Comparison of ENCODE assay signal across 8 cellular contexts in the genomic region with DNA sequence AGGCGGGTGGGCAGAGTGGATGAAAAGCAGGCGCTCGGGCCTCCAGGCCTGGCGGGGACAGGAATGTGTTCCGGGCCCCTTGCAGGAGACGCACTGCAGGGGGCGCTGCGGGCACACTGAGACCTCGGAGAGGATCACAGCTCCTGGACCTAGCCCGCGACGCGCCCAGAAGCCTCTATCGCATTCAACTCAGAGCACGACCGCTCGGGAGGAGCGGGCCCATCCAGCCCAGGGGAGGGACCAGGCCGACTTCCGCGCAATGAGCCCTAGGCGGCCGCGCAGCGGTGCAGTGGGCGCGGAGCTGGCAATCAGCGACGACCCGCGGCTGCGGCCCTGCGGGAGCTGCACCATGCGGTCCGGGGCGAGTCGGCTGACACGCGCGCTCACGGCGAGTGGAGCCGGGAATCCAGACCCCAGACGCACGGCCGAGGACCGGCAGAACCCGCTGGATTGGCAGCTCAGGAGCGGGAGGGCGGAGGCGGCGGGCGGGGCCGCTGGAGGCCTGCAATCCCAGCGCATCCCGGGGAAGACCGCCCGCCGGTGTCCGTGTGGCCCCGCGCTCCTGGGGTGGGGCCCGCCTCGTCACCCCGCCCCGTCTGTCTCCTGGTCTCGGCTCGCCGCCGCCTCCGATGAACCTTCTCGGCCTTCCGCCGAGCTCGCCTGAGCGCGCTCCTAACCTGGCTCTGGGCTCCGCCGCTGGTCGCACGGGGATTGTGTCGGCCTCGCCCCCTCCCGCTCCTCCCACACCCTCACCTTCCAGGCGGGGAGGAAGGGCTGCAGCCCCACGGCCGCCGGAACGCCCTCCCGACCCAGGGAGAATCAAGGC. TPM values are rescaled to one million over a fixed set of nuclear protein-coding genes. Genes with fewer than 3 reads are reported as not detected.
DNase-seq lines count a peak whose midpoint lies in the region; ATAC-seq and TF ChIP-seq lines count a peak whose summit lies in the region.

No MANE protein-coding gene starts in this region.

- H3K9me3 ChIP-seq in OCI-LY7 (ENCODE audit: low read length) (no peaks in the 10 kb centered on the region), mucosa of rectum (ENCODE audit: control insufficient read depth in 2 of 2, low read length in 2 of 2) (no peaks in the 10 kb centered on the region)

- no peaks in the 10 kb centered on the region for H3K27me3 ChIP-seq in mucosa of rectum (ENCODE audit: control insufficient read depth in 2 of 2, insufficient read depth in 2 of 2, low read length in 2 of 2)

- DNase-seq in DMS53 treated with DMSO at 0.1 percent for 48 hours (lab: John Stamatoyannopoulos, UW; ENCODE audit: unreplicated experiment) (peak; percentile 92), OCI-LY7 (ENCODE audit: low spot score) (peak; percentile 99), activated T-cell treated with anti-CD3 and anti-CD28 coated beads for 4 hours (peak; percentile 90), erythroblast (lab: John Stamatoyannopoulos, UW) (peak; percentile 90 to 92)
- peak; percentile 80 to 93 for DNase-seq in stimulated activated CD8-positive, alpha-beta memory T cell treated with anti-CD3 and anti-CD28 coated beads, Interleukin-4, amount 100 ng/mL, for 4 hours (ENCODE audit: low read depth in 2 of 2, low spot score in 1 of 2)

- no TSS peak for BruUV-seq in OCI-LY7 (replicated peaks; lab: Mats Ljungman, UMichigan)

- H4K20me1 ChIP-seq in OCI-LY7 (ENCODE audit: insufficient read depth, low read length), result no peaks in the 10 kb centered on the region

- peak; percentile 87 for ATAC-seq in GM21576 (IDR thresholded peaks at IDR 0.05; ENCODE audit: unreplicated experiment)

- peak overlapping the region; percentile 68 to 70 for H3K9ac ChIP-seq in mucosa of rectum (ENCODE audit: low read depth in 1 of 2, low read length in 2 of 2)

- no peaks in the 10 kb centered on the region for H3K9me2 ChIP-seq in OCI-LY7 (ENCODE audit: insufficient read depth, low read length)

- TF ChIP-seq POLR2A in erythroblast (IDR thresholded peaks at IDR 0.05; ENCODE audit: low read length), result no peak

- no peaks in the 10 kb centered on the region; the same call in 1 of the 2 replicates for H3K79me2 ChIP-seq in OCI-LY7 (ENCODE audit: insufficient read depth, low read depth, low read length)

- H3K4me1 ChIP-seq in OCI-LY7 (ENCODE audit: insufficient read depth, low read length, poor library complexity, severe bottlenecking) (peaks cover 69% of the 10 kb centered on the region), mucosa of rectum (ENCODE audit: control insufficient read depth in 2 of 2, insufficient read depth in 2 of 2, low read length in 2 of 2) (peaks cover 9 to 16% of the 10 kb centered on the region in 2 donors)

- peaks cover 1% of the 10 kb centered on the region for H3K36me3 Mint-ChIP-seq in IgD-negative memory B cell

- H3K27ac ChIP-seq in OCI-LY7 (ENCODE audit: low read depth, low read length, poor library complexity, severe bottlenecking) (peak overlapping the region; percentile 81), mucosa of rectum (ENCODE audit: low read depth in 2 of 2, low read length in 2 of 2) (peak overlapping the region; percentile 83 to 88)

- peaks cover 9% of the 10 kb centered on the region for H3K27me3 Mint-ChIP-seq in IgD-negative memory B cell

- no peaks in the 10 kb centered on the region for H3K9me3 Mint-ChIP-seq in IgD-negative memory B cell

- peak; percentile 90 for TF ChIP-seq CTCF in OCI-LY7 (conservative IDR thresholded peaks at IDR 0.05; ENCODE audit: low read length)

- CTCF ChIA-PET in OCI-LY7 (lab: Charles Lee; ENCODE audit: unreplicated experiment), result interaction anchor here (0.9 to 2.6 kb wide), 7 partner anchors 9 to 184 kb away, joined by 3 to 13 read pairs (median 6); no protein-coding TSS in a partner anchor

- peak overlapping the region; percentile 88 for H3K4me2 ChIP-seq in OCI-LY7 (ENCODE audit: low read length)

- H3K36me3 ChIP-seq in OCI-LY7 (ENCODE audit: insufficient read depth, low read length) (no peaks in the 10 kb centered on the region), mucosa of rectum (ENCODE audit: control insufficient read depth in 2 of 2, insufficient read depth in 2 of 2, low read length in 2 of 2) (no peaks in the 10 kb centered on the region)

- peaks cover 5 to 9% (median 8%) of the 10 kb centered on the region in 3 donors for H3K4me1 Mint-ChIP-seq in IgD-negative memory B cell

- intact Hi-C loops in OCI-LY7 (cut with micrococcal nuclease; ENCODE audit: unreplicated experiment), result loop anchor here (1.0 to 10.0 kb wide), 6 partner anchors 8 to 695 kb away; partner anchors contain the start of genes GLUD1, SHLD2 and WAPL

- H3K4me3 Mint-ChIP-seq in IgD-negative memory B cell, result peak overlapping the region; percentile 89 to 95 (median 94)

- H3K4me3 ChIP-seq in OCI-LY7 (ENCODE audit: low read depth, low read length, poor library complexity, severe bottlenecking) (peak overlapping the region; percentile 82), mucosa of rectum (ENCODE audit: low read length in 2 of 2) (peak overlapping the region; percentile 72 to 79)

- H2AFZ ChIP-seq in OCI-LY7 (ENCODE audit: low read length), result peak overlapping the region; percentile 74

- H3K27ac Mint-ChIP-seq in IgD-negative memory B cell, result peak overlapping the region; percentile 46 to 84 (median 50)

- POLR2A ChIA-PET in OCI-LY7 (lab: Charles Lee), result interaction anchor here (0.6 to 7.2 kb wide), 17 partner anchors 8 to 286 kb away, joined by 3 to 113 read pairs (median 4); no protein-coding TSS in a partner anchor

RNA-seq across cellular contexts. Expression of gene GRID1, which starts 33.5 kb away (rescaled TPM):
- not detected for polyA plus RNA-seq in IgD-negative memory B cell
- 0.75 and 1.6 TPM in 2 replicates for total RNA-seq in OCI-LY7 (2014; rRNA removed; shearing (Covaris generic))
- 3.1 and 3.7 TPM in 2 replicates for total RNA-seq in OCI-LY7 (2022)

Comparison
In these comparisons a context has a peak if more than half of its experiments do, and no peak if none do; other contexts are left out.
1. Peak in every context shown above with its lines: DNase-seq, ATAC-seq, H3K4me3 ChIP-seq and H3K27ac ChIP-seq.